Comparison of ENCODE assay signal across 8 cellular contexts in the genomic region with DNA sequence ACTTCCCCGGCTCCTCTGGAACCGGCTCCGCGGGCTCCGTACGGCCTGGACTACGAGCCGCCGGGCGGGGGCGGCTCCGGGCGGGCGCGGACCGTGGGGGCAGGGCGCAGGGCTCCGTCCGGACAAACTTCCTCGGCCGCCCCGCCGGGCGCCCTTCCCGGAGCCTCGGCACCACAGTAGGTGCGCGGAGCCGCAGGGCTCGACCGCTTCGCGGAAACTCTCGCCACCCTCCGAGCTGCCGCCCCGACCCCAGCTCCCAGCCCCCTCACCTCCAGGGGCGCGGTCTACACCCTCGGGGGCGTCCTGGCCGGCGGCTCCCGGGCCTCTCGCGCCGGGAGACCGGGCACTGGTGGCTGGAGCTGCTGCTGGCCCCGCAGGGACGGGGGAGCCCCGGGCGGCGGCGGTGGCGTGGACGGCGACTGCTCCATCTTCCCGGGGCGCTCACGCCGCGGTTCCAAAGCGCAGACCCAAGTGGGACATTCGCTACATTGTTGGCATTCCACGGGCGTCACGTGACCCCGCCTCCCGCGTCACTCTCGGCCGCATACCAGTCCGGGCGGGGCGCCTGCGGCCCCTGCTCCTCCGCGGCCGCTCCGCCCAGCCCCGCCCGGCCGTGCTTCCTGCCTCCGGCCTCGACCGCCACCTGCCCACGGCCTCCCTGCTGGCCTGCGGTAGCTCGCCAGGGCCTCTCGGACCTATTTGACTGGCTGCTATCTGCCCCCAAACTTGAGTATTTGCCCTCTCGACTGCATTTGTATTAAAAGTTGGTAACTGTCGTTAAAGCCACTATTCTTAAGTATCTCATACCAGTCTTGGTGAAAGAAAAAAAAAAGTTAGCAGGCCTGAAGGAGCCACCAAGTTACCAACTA. TPM values are rescaled to one million over a fixed set of nuclear protein-coding genes. Genes with fewer than 3 reads are reported as not detected.
A peak's percentile ranks its signal among the peaks of the same experiment; 100 is the strongest.
DNase-seq lines count a peak whose midpoint lies in the region; ATAC-seq and TF ChIP-seq lines count a peak whose summit lies in the region.

A gene (minus strand): TSS at position 510 of the 869 bp plus-strand sequence. CDS start 15,560 bp downstream, outside the sequence.

- peaks cover 46% of the 10 kb centered on the region for H3K36me3 Mint-ChIP-seq in Caco-2 (ENCODE audit: insufficient read depth, unreplicated experiment)
- H3K36me3 Mint-ChIP-seq in activated naive CD8-positive, alpha-beta T cell treated with anti-CD3 and anti-CD28 coated beads for 36 hours, result no peaks in the 10 kb centered on the region

- H3K4me2 ChIP-seq in neuronal stem cell (ENCODE audit: insufficient read depth, low read length, poor library complexity, severe bottlenecking), result peak within 1 kb of the TSS; percentile 77

- H2AK5ac ChIP-seq in neuronal stem cell (ENCODE audit: low read depth, low read length), result peak within 1 kb of the TSS; percentile 98

- BruUV-seq in Caco-2 (replicated peaks; lab: Mats Ljungman, UMichigan), result no TSS peak

- peak within 1 kb of the TSS; percentile 97 for H2AFZ ChIP-seq in neuronal stem cell (ENCODE audit: low read length)

- H4K91ac ChIP-seq in neuronal stem cell (ENCODE audit: low read depth, low read length, poor library complexity), result no peak within 1 kb of the TSS

- H3K4me1 ChIP-seq in Caco-2 (peaks cover 23% of the 10 kb centered on the region), SJSA1 (replicated peaks) (peaks cover 17% of the 10 kb centered on the region), neuronal stem cell (ENCODE audit: control insufficient read depth in 2 of 2, insufficient read depth in 1 of 2, low read depth in 1 of 2, low read length in 2 of 2) (peaks cover 0 to 7% of the 10 kb centered on the region in 2 donors), testis (no peaks in the 10 kb centered on the region)

- no peaks in the 10 kb centered on the region for H3K9me3 Mint-ChIP-seq in Caco-2 (ENCODE audit: unreplicated experiment)
- no peaks in the 10 kb centered on the region for H3K9me3 Mint-ChIP-seq in activated naive CD8-positive, alpha-beta T cell treated with anti-CD3 and anti-CD28 coated beads for 36 hours

- peak within 1 kb of the TSS; percentile 91 for H3K27ac Mint-ChIP-seq in Caco-2 (ENCODE audit: unreplicated experiment)
- H3K27ac Mint-ChIP-seq in activated naive CD8-positive, alpha-beta T cell treated with anti-CD3 and anti-CD28 coated beads for 36 hours, result peak within 1 kb of the TSS; percentile 17

- H3K36me3 ChIP-seq in Caco-2 (ENCODE audit: control insufficient read depth, insufficient read depth, low read length), result no peaks in the 10 kb centered on the region; the same call in 1 of the 2 replicates
- H3K36me3 ChIP-seq in SJSA1, result peaks cover 33% of the 10 kb centered on the region
- H3K36me3 ChIP-seq in neuronal stem cell (replicated peaks in 1 of 2; ENCODE audit: control insufficient read depth in 2 of 2, insufficient read depth in 2 of 2, low read length in 2 of 2), result peaks cover 0 to 7% of the 10 kb centered on the region in 2 donors
- no peaks in the 10 kb centered on the region for H3K36me3 ChIP-seq in testis (ENCODE audit: low read depth, missing control alignments)

- H2BK15ac ChIP-seq in neuronal stem cell (ENCODE audit: low read length), result peak within 1 kb of the TSS; percentile 81

- peak within 1 kb of the TSS; percentile 61 for H2BK120ac ChIP-seq in neuronal stem cell (ENCODE audit: low read depth, low read length)

- H3K4me1 Mint-ChIP-seq in Caco-2 (ENCODE audit: low read depth, unreplicated experiment), result peaks cover 24% of the 10 kb centered on the region
- H3K4me1 Mint-ChIP-seq in activated naive CD8-positive, alpha-beta T cell treated with anti-CD3 and anti-CD28 coated beads for 36 hours, result peaks cover 2% of the 10 kb centered on the region

- POLR2A ChIA-PET in Caco-2 (lab: Charles Lee), result interaction anchor here (0.5 to 2.5 kb wide), 10 partner anchors 8 to 688 kb away, joined by 3 to 27 read pairs (median 4); a partner anchor contains a TSS

- H3K4me3 ChIP-seq in Caco-2 (ENCODE audit: low read depth, low read length) (peak within 1 kb of the TSS; percentile 99), SJSA1 (peak within 1 kb of the TSS; percentile 91), neuronal stem cell (ENCODE audit: low read length in 2 of 2) (peak within 1 kb of the TSS; percentile 66 to 88), testis (peak within 1 kb of the TSS; percentile 80 to 95)

- peak within 1 kb of the TSS; percentile 37 for H3K4ac ChIP-seq in neuronal stem cell (ENCODE audit: low read length)

- TF ChIP-seq POLR2A in testis (IDR thresholded peaks at IDR 0.05), result peak; percentile 44

- peak within 1 kb of the TSS; percentile 100 for H3K18ac ChIP-seq in neuronal stem cell (ENCODE audit: low read length)

- H3K4me3 Mint-ChIP-seq in Caco-2 (ENCODE audit: unreplicated experiment), result peak within 1 kb of the TSS; percentile 79
- peak within 1 kb of the TSS; percentile 70 for H3K4me3 Mint-ChIP-seq in activated naive CD8-positive, alpha-beta T cell treated with anti-CD3 and anti-CD28 coated beads for 36 hours

- H3K27me3 ChIP-seq in Caco-2 (replicated peaks; ENCODE audit: control insufficient read depth, insufficient read depth, low read length), result no peaks in the 10 kb centered on the region
- no peaks in the 10 kb centered on the region for H3K27me3 ChIP-seq in SJSA1 (replicated peaks)
- peaks cover 0 to 2% (median 0%) of the 10 kb centered on the region in 3 experiments for H3K27me3 ChIP-seq in neuronal stem cell (ENCODE audit: control insufficient read depth in 3 of 3, insufficient read depth in 3 of 3, low read depth in 1 of 3, low read length in 3 of 3)
- no peaks in the 10 kb centered on the region for H3K27me3 ChIP-seq in testis

- no CpG with 5 or more reads among the region's 92 CpGs for WGBS in neuronal stem cell (ENCODE audit: extremely low coverage in 2 of 2, insufficient read length in 2 of 2, insufficient replicate concordance in 1 of 2), 2 donors
- 0 to 1% methylated on average over 12 to 36 of the region's 92 CpGs for WGBS in testis, 2 donors

- peaks cover 11% of the 10 kb centered on the region for H3K79me1 ChIP-seq in neuronal stem cell (ENCODE audit: low read depth, low read length)

- H2BK12ac ChIP-seq in neuronal stem cell (ENCODE audit: low read length), result peak within 1 kb of the TSS; percentile 41

- no peak within 1 kb of the TSS for H4K8ac ChIP-seq in neuronal stem cell (ENCODE audit: low read depth, low read length)

- intact Hi-C loops in Caco-2 (cut with micrococcal nuclease; ENCODE audit: unreplicated experiment) (loop anchor here (1.0 kb wide), 2 partner anchors 10 to 118 kb away; no protein-coding TSS in a partner anchor), testis (cut with DNase I; ENCODE audit: low total_unique reads) (no loop called here)

- peak within 1 kb of the TSS; percentile 99 for H2BK5ac ChIP-seq in neuronal stem cell (ENCODE audit: low read length)

- H3K27ac ChIP-seq in SJSA1 (peak within 1 kb of the TSS; percentile 99), neuronal stem cell (replicated peaks; ENCODE audit: low read length) (peak within 1 kb of the TSS; percentile 94), testis (peak within 1 kb of the TSS; percentile 93 to 100)

- CTCF ChIA-PET in Caco-2 (lab: Charles Lee), result no interaction called here

- DNase-seq in Caco-2 (peak; percentile 98 to 99), SJSA1 (ENCODE audit: low read depth in 1 of 2, low spot score in 2 of 2) (peak; percentile 89 to 93), glomerular endothelial cell (ENCODE audit: extremely low read depth, low read depth, low spot score) (no peak), neuronal stem cell (ENCODE audit: low spot score) (peak; percentile 94), testis (peak; percentile 97)
- DNase-seq in activated naive CD8-positive, alpha-beta T cell treated with anti-CD3 and anti-CD28 coated beads for 36 hours, result peak; percentile 58

- ATAC-seq in GM19455 (IDR thresholded peaks at IDR 0.05; ENCODE audit: unreplicated experiment) (peak; percentile 92), HG03565 (IDR thresholded peaks at IDR 0.05; ENCODE audit: unreplicated experiment) (peak; percentile 84)

- TF ChIP-seq CTCF in Caco-2 (IDR thresholded peaks at IDR 0.05; ENCODE audit: insufficient read depth in 1 of 2, low read depth in 1 of 2, low read length in 1 of 2, severe bottlenecking in 1 of 2, unreplicated experiment in 1 of 2), result peak in 1 of 2 experiments; percentile 36
- TF ChIP-seq CTCF in testis (IDR thresholded peaks at IDR 0.05), result peak in 2 of 3 experiments; percentile 8 to 18

- H3K9ac ChIP-seq in neuronal stem cell (ENCODE audit: low read depth, low read length, poor library complexity), result peak within 1 kb of the TSS; percentile 93

- H3K23ac ChIP-seq in neuronal stem cell (ENCODE audit: low read depth, low read length, poor library complexity), result peak within 1 kb of the TSS; percentile 89

- H3K9me3 ChIP-seq in Caco-2 (no peaks in the 10 kb centered on the region), SJSA1 (replicated peaks) (no peaks in the 10 kb centered on the region), neuronal stem cell (replicated peaks in 1 of 2; ENCODE audit: control insufficient read depth in 2 of 2, insufficient read depth in 1 of 2, low read depth in 1 of 2, low read length in 2 of 2) (no peaks in the 10 kb centered on the region), testis (no peaks in the 10 kb centered on the region)

- H3K14ac ChIP-seq in neuronal stem cell (ENCODE audit: low read length), result peak within 1 kb of the TSS; percentile 97

- H3K27me3 Mint-ChIP-seq in Caco-2 (ENCODE audit: insufficient read depth, unreplicated experiment), result no peaks in the 10 kb centered on the region
- H3K27me3 Mint-ChIP-seq in activated naive CD8-positive, alpha-beta T cell treated with anti-CD3 and anti-CD28 coated beads for 36 hours, result peaks cover 39% of the 10 kb centered on the region

RNA-seq across cellular contexts. Expression of the gene that starts here (rescaled TPM):
- total RNA-seq in Caco-2 (2022) (41.9 and 45.6 TPM in 2 replicates), glomerular endothelial cell (40.7 and 61.3 TPM in 2 replicates), testis (10 to 100 TPM; 36.5 to 40.2 TPM)
- 9.9 and 14.4 TPM in 2 replicates for total RNA-seq in SJSA1 (2014; rRNA removed; shearing (Covaris generic))
- total RNA-seq in activated naive CD8-positive, alpha-beta T cell treated with anti-CD3 and anti-CD28 coated beads for 36 hours, result 1 to 10 TPM in 1 of 2 experiments, under 1 TPM in 1; 0.99 to 1.0 TPM
- 13.5 TPM for polyA plus RNA-seq in neuronal stem cell (2013, experiment 1 of 2)
- 14.1 TPM for polyA plus RNA-seq in neuronal stem cell (2013, experiment 2 of 2)
- polyA plus RNA-seq in testis (ENCODE audit: insufficient read depth, low read depth, low replicate concordance), result 35.6 TPM
